In genomic region chr19:58546131-58546530, GRCh38 we compare ENCODE assay signal across 1 cellular context.
TF ChIP-seq lines count a peak whose summit lies in the region.

No MANE protein-coding gene starts in this region.

TF ChIP-seq in IMR-90, 13 proteins besides CTCF, POLR2A, EP300 and RAD21 (continued from another document):
- TF ChIP-seq ELK1 (IDR thresholded peaks at IDR 0.05; ENCODE audit: borderline replicate concordance, low read depth, low read length) (no peak), SMC3 (IDR thresholded peaks at IDR 0.05; ENCODE audit: low read depth, low read length) (no peak), CHD1 (IDR thresholded peaks at IDR 0.05; ENCODE audit: low read depth, low read length) (no peak), NFE2L2 (IDR thresholded peaks at IDR 0.05; ENCODE audit: low read depth, low read length) (no peak), RFX5 (IDR thresholded peaks at IDR 0.05; ENCODE audit: low read depth, low read length) (no peak), MAFK (IDR thresholded peaks at IDR 0.05; ENCODE audit: low read depth, low read length) (no peak)
